In genomic region chr7:68247566-68247965, GRCh38 we compare ENCODE assay signal across 21 cellular contexts.
"Had no signal": no experiment of that assay in that cellular context is flagged by ENCODE, and none has a peak within 500 bp of the region (broad histone marks: within the 10 kb centered on the region; RNA-seq: fewer than 3 reads in every experiment).

No MANE protein-coding gene starts in this region.

- DNase-seq: activated CD4-positive, alpha-beta T cell treated with anti-CD3 and anti-CD28 coated beads, Interleukin-2, amount 10 ng/mL, durations not matched to agents 24 days and 14 days; activated CD4-positive, alpha-beta T cell treated with anti-CD3 and anti-CD28 coated beads, Interleukin-2, amount 50 U/mL, for 48 hours; activated CD4-positive, CD25-positive, alpha-beta regulatory T cell treated with anti-CD3 and anti-CD28 coated beads, Interleukin-2, amount 50 U/mL, for 72 hours; activated CD8-positive, alpha-beta memory T cell treated with anti-CD3 and anti-CD28 coated beads, Interleukin-2, amount 10 ng/mL, durations not matched to agents 7 days and 5 days; activated effector memory CD4-positive, alpha-beta T cell treated with Interleukin-2 at 50 U/mL for 16 hours; activated naive CD4-positive, alpha-beta T cell; activated T-cell treated with anti-CD3 and anti-CD28 coated beads, Interleukin-2, amount 50 U/mL, for 24 hours; body of pancreas; central memory CD4-positive, alpha-beta T cell; MG63; NCI-H1105; NCI-H1436; NCI-H1694 treated with DMSO at 0.1 percent for 48 hours; NCI-H2029 treated with DMSO at 0.1 percent for 48 hours; NCI-H345; NCI-H524; PC-3; SIG-M5; T-helper 17 cell; T-helper 9 cell had no signal

- H3K4me3 ChIP-seq: ascending aorta, body of pancreas, MG63 had no signal

- H3K27ac ChIP-seq: ascending aorta, body of pancreas had no signal

- H3K9me3 ChIP-seq: ascending aorta, body of pancreas, MG63 had no signal

- H3K4me1 ChIP-seq: ascending aorta, body of pancreas had no signal

- H3K36me3 ChIP-seq: ascending aorta, MG63 had no signal

- H3K27me3 ChIP-seq: ascending aorta, body of pancreas, MG63 had no signal
